18 cellular contexts compared by ENCODE assay signal in genomic region chr9:1100192-1100591, GRCh38. TPM values are rescaled to one million over a fixed set of nuclear protein-coding genes. Genes with fewer than 3 reads are reported as not detected.
"Had no signal": no experiment of that assay in that cellular context is flagged by ENCODE, and none has a peak within 500 bp of the region (broad histone marks: within the 10 kb centered on the region; RNA-seq: fewer than 3 reads in every experiment).

No MANE protein-coding gene starts in this region.

- H3K9ac ChIP-seq: SK-N-SH had no signal

- ATAC-seq: Panc1 had no signal

- H3K9me3 ChIP-seq: MG63, SK-N-SH had no signal

- DNase-seq: KG1, NCI-H1092, NCI-H1105 treated with DMSO at 0.1 percent for 48 hours, NCI-H1417 treated with DMSO at 0.1 percent for 48 hours, NCI-H187, NCI-H2029, NCI-H2081 treated with DMSO at 0.1 percent for 48 hours, NCI-H2171, NCI-H226, NCI-H524 treated with DMSO at 0.1 percent for 48 hours, NCI-H774 had no signal

- H3K36me3 ChIP-seq: MG63 had no signal

- FAIRE-seq: HepG2 had no signal

- H3K27me3 ChIP-seq: MG63 had no signal

- H3K4me2 ChIP-seq: SK-N-SH had no signal

- H3K4me3 ChIP-seq: MG63 had no signal

RNA-seq across cellular contexts. Expression of gene DMRT2, which starts 50.0 kb away (rescaled TPM):
- total RNA-seq: HepG2, HT1080, IMR-90, RPMI7951 had no signal
- polyA plus RNA-seq: HepG2, IMR-90, SK-N-SH had no signal
